Comparison of ENCODE assay signal across 15 cellular contexts in the genomic region with DNA sequence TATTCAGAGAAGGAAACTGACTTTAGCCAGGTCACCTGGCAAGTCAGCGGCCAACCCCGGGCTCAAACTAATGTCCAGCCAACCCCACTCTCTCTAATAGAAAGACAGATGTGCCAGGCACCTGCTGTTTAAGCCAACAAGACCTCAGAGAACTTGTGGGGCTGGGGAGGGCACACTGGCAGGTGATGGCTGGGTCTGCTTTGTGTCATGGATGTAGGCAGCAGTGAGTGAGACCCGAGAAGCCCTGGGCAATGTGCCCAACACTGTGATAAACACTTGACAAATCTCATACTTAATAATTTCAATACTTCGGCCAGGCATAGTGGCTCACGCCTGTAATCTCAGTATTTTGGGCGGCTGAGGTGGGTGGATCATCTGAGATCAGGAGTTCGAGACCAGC.
"Had no signal": no experiment of that assay in that cellular context is flagged by ENCODE, and none has a peak within 500 bp of the region (broad histone marks: within the 10 kb centered on the region; RNA-seq: fewer than 3 reads in every experiment).

No MANE protein-coding gene starts in this region.

- H3K27me3 Mint-ChIP-seq: activated T-helper 17 cell treated with anti-CD3 and anti-CD28 coated beads, Interleukin-2, amount 50 U/mL, for 72 hours had no signal

- H3K27me3 ChIP-seq: ascending aorta, gastrocnemius medialis, ovary, stomach, testis, upper lobe of left lung had no signal

- H3K4me1 ChIP-seq: ascending aorta, breast epithelium, gastrocnemius medialis, stomach, testis, upper lobe of left lung had no signal

- H3K4me3 ChIP-seq: ascending aorta, breast epithelium, gastrocnemius medialis, ovary, stomach, testis, upper lobe of left lung had no signal

- H3K27ac Mint-ChIP-seq: activated naive CD4-positive, alpha-beta T cell treated with anti-CD3 and anti-CD28 coated beads for 36 hours; activated T-helper 17 cell treated with anti-CD3 and anti-CD28 coated beads, Interleukin-2, amount 50 U/mL, for 72 hours had no signal

- H3K27ac ChIP-seq: ascending aorta, breast epithelium, epithelial cell of prostate, gastrocnemius medialis, ovary, stomach, testis, upper lobe of left lung had no signal

- ATAC-seq: activated T-helper 17 cell treated with anti-CD3 and anti-CD28 coated beads, Interleukin-2, amount 50 U/mL, for 72 hours; gastrocnemius medialis had no signal

- H3K9me3 ChIP-seq: ascending aorta, breast epithelium, gastrocnemius medialis, ovary, stomach, testis, upper lobe of left lung had no signal

- H3K4me3 Mint-ChIP-seq: activated naive CD4-positive, alpha-beta T cell treated with anti-CD3 and anti-CD28 coated beads for 36 hours; activated T-helper 17 cell treated with anti-CD3 and anti-CD28 coated beads, Interleukin-2, amount 50 U/mL, for 72 hours; neural crest cell had no signal

- H3K36me3 ChIP-seq: ascending aorta, breast epithelium, gastrocnemius medialis, ovary, stomach, upper lobe of left lung had no signal

- DNase-seq: activated CD4-positive, alpha-beta T cell treated with anti-CD3 and anti-CD28 coated beads, Interleukin-2, amount 50 U/mL, for 48 hours; activated CD4-positive, CD25-positive, alpha-beta regulatory T cell treated with anti-CD3 and anti-CD28 coated beads, Interleukin-2, amount 50 U/mL, for 72 hours; activated naive CD4-positive, alpha-beta T cell treated with anti-CD3 and anti-CD28 coated beads for 36 hours; gastrocnemius medialis; mammary epithelial cell; ovary; stimulated activated CD4-positive, alpha-beta T cell treated with anti-CD3 and anti-CD28 coated beads, Interleukin-2, amount 100 ng/mL, for 24 hours; stomach; testis; upper lobe of left lung had no signal

- H3K9me3 Mint-ChIP-seq: activated naive CD4-positive, alpha-beta T cell treated with anti-CD3 and anti-CD28 coated beads for 36 hours; activated T-helper 17 cell treated with anti-CD3 and anti-CD28 coated beads, Interleukin-2, amount 50 U/mL, for 72 hours had no signal

- H3K4me1 Mint-ChIP-seq: activated T-helper 17 cell treated with anti-CD3 and anti-CD28 coated beads, Interleukin-2, amount 50 U/mL, for 72 hours; neural crest cell had no signal
